31 cellular contexts compared by ENCODE assay signal in genomic region chr17:35557353-35557752, GRCh38. TPM values are rescaled to one million over a fixed set of nuclear protein-coding genes. Genes with fewer than 3 reads are reported as not detected.
DNase-seq lines count a peak whose midpoint lies in the region; ATAC-seq, FAIRE-seq and TF ChIP-seq lines count a peak whose summit lies in the region.
"Had no signal": no experiment of that assay in that cellular context is flagged by ENCODE, and none has a peak within 500 bp of the region (broad histone marks: within the 10 kb centered on the region; RNA-seq: fewer than 3 reads in every experiment).

No MANE protein-coding gene starts in this region.

- no peaks in the 10 kb centered on the region for H4K20me1 ChIP-seq in K562 (replicated peaks; ENCODE audit: control insufficient read depth, insufficient read depth, low read length)
- H4K20me1 ChIP-seq: BLaER1 had no signal

- no peak overlapping the region for H3K27ac ChIP-seq in A549
- no peak overlapping the region for H3K27ac ChIP-seq in K562 (ENCODE audit: extremely low read depth, low read depth, low read length)
- H3K27ac ChIP-seq: 22Rv1, BLaER1 had no signal

- H3K4me1 ChIP-seq in A549 (no peaks in the 10 kb centered on the region), K562 (replicated peaks in 1 of 2; ENCODE audit: control insufficient read depth in 2 of 2, insufficient read depth in 2 of 2, low read length in 2 of 2) (peaks cover 5 to 27% of the 10 kb centered on the region in 2 experiments)
- H3K4me1 ChIP-seq: BE2C had no signal

- H3K27me3 ChIP-seq in K562 (ENCODE audit: control insufficient read depth in 2 of 2, insufficient read depth in 2 of 2, low read length in 2 of 2): no peaks in the 10 kb centered on the region
- H3K27me3 ChIP-seq: BLaER1 had no signal

- peak overlapping the region; percentile 4 to 30; a peak in 1 of 4 replicates for H3K9ac ChIP-seq in K562 (ENCODE audit: insufficient read depth in 1 of 2, low read depth in 2 of 2, low read length in 2 of 2)
- H3K9ac ChIP-seq: BLaER1 had no signal

- FAIRE-seq in A549 (lab: Jason Lieb, UNC) (no peak), K562 (lab: Jason Lieb, UNC) (peak; percentile 70)
- FAIRE-seq: GM12878, GM12892, GM18507 had no signal

- H3K4me2 ChIP-seq in A549 (no peak overlapping the region), K562 (ENCODE audit: insufficient read depth, low read length) (peak overlapping the region; percentile 62)
- H3K4me2 ChIP-seq: BLaER1 had no signal

- H3K4me1 Mint-ChIP-seq in activated CD8-positive, alpha-beta memory T cell treated with anti-CD3 and anti-CD28 coated beads, Interleukin-2, amount 10 ng/mL, durations not matched to agents 7 days and 5 days: peaks cover 6% of the 10 kb centered on the region
- H3K4me1 Mint-ChIP-seq: CD4-positive, alpha-beta memory T cell; CD4-positive, CD25-positive, alpha-beta regulatory T cell; CD8-positive, alpha-beta memory T cell had no signal

- no peaks in the 10 kb centered on the region for H3K9me1 ChIP-seq in K562 (ENCODE audit: control insufficient read depth, insufficient read depth, low read length)

- CTCF ChIA-PET in A549 (lab: Yijun Ruan, JAX): interaction anchor here (4.0 kb wide), 1 partner anchor 191 kb away, joined by 30 read pairs; no protein-coding TSS in a partner anchor
- CTCF ChIA-PET in K562 (lab: Yijun Ruan, JAX; ENCODE audit: low intra/inter-chr PET ratio): interaction anchor here (1.2 kb wide), 1 partner anchor 190 kb away, joined by 4 read pairs; no protein-coding TSS in a partner anchor
- CTCF ChIA-PET in activated CD8-positive, alpha-beta memory T cell treated with anti-CD3 and anti-CD28 coated beads, Interleukin-2, amount 10 ng/mL, durations not matched to agents 7 days and 5 days (lab: Charles Lee): interaction anchor here (0.6 kb wide), 1 partner anchor 13 kb away, joined by 4 read pairs; no protein-coding TSS in a partner anchor

- TF ChIP-seq CTCF in A549 (IDR thresholded peaks at IDR 0.05): no peak
- no peak for TF ChIP-seq CTCF in K562 (IDR thresholded peaks at IDR 0.05 in 2 of 3, conservative IDR thresholded peaks at IDR 0.05 in 1 of 3; ENCODE audit: insufficient read depth in 2 of 3, low read depth in 1 of 3, low read length in 3 of 3)
- TF ChIP-seq CTCF in lower leg skin (IDR thresholded peaks at IDR 0.05): no peak

- no peak for ATAC-seq in A549
- ATAC-seq in K562: no peak
- ATAC-seq in activated CD8-positive, alpha-beta memory T cell treated with anti-CD3 and anti-CD28 coated beads, Interleukin-2, amount 10 ng/mL, durations not matched to agents 7 days and 5 days: no peak
- ATAC-seq: GM12878 had no signal

- H3K4me3 ChIP-seq in A549: no peak overlapping the region
- no peak overlapping the region for H3K4me3 ChIP-seq in K562
- H3K4me3 ChIP-seq in lower leg skin (ENCODE audit: low read depth, poor library complexity, severe bottlenecking): no peak overlapping the region
- H3K4me3 ChIP-seq: BLaER1, GM12878 had no signal

- H3K36me3 Mint-ChIP-seq in activated CD8-positive, alpha-beta memory T cell treated with anti-CD3 and anti-CD28 coated beads, Interleukin-2, amount 10 ng/mL, durations not matched to agents 7 days and 5 days: no peaks in the 10 kb centered on the region
- H3K36me3 Mint-ChIP-seq: CD14-positive monocyte; CD4-positive, alpha-beta memory T cell; CD4-positive, CD25-positive, alpha-beta regulatory T cell had no signal

- TF ChIP-seq RAD21 in A549 (conservative IDR thresholded peaks at IDR 0.05 in 1 of 2, IDR thresholded peaks at IDR 0.05 in 1 of 2) (no peak), K562 (CRISPR knock-in tag; conservative IDR thresholded peaks at IDR 0.05 in 1 of 2, IDR thresholded peaks at IDR 0.05 in 1 of 2) (no peak)

- no peaks in the 10 kb centered on the region for H3K9me3 Mint-ChIP-seq in activated CD8-positive, alpha-beta memory T cell treated with anti-CD3 and anti-CD28 coated beads, Interleukin-2, amount 10 ng/mL, durations not matched to agents 7 days and 5 days (ENCODE audit: low read depth)
- H3K9me3 Mint-ChIP-seq: CD14-positive monocyte; CD4-positive, alpha-beta memory T cell; CD8-positive, alpha-beta memory T cell had no signal

- H3K9me3 ChIP-seq in A549 (no peaks in the 10 kb centered on the region), K562 (replicated peaks; ENCODE audit: control insufficient read depth, insufficient read depth, low read depth, low read length) (no peaks in the 10 kb centered on the region)
- H3K9me3 ChIP-seq: BE2C, BLaER1 had no signal

- no peak for TF ChIP-seq EP300 in A549 (IDR thresholded peaks at IDR 0.05)
- TF ChIP-seq EP300 in K562 (IDR thresholded peaks at IDR 0.05; ENCODE audit: low read length): no peak

- POLR2A ChIA-PET in A549 (lab: Yijun Ruan, JAX) (interaction anchor here (1.5 kb wide), 1 partner anchor 11 kb away, joined by 5 read pairs; no protein-coding TSS in a partner anchor), K562 (lab: Yijun Ruan, JAX) (interaction anchor here (0.8 to 1.1 kb wide), 2 partner anchors 34 to 46 kb away, joined by 3 to 5 read pairs; no protein-coding TSS in a partner anchor)

- no peak overlapping the region for H3K4me3 Mint-ChIP-seq in activated CD8-positive, alpha-beta memory T cell treated with anti-CD3 and anti-CD28 coated beads, Interleukin-2, amount 10 ng/mL, durations not matched to agents 7 days and 5 days
- H3K4me3 Mint-ChIP-seq: CD14-positive monocyte; CD4-positive, alpha-beta memory T cell; CD4-positive, CD25-positive, alpha-beta regulatory T cell; CD8-positive, alpha-beta memory T cell had no signal

- no peak overlapping the region for H2AFZ ChIP-seq in K562 (ENCODE audit: low read depth, low read length)

- in situ Hi-C loops in K562 (cut with MboI): loop anchor here (5.0 kb wide), 1 partner anchor 190 kb away; no protein-coding TSS in a partner anchor

- no TSS peak for BruUV-seq in K562 (replicated peaks; lab: Mats Ljungman, UMichigan)

- H3K36me3 ChIP-seq in K562 (ENCODE audit: control insufficient read depth, insufficient read depth, low read length): no peaks in the 10 kb centered on the region; the same call in 1 of the 3 replicates
- H3K36me3 ChIP-seq: BE2C, BLaER1 had no signal

- 64% methylated on average over 3 of the region's 3 CpGs for whole genome bisulfite sequencing in A549 (ENCODE audit: missing lambda C conversion rate)
- WGBS in K562 (ENCODE audit: insufficient coverage, low coverage, missing lambda C conversion rate): 51% methylated on average over 3 of the region's 3 CpGs
- WGBS in lower leg skin, 2 donors: 61 to 81% methylated on average over 3 of the region's 3 CpGs

- DNase-seq in A549 (ENCODE audit: low read depth in 1 of 2, low spot score in 1 of 2): no peak
- no peak for DNase-seq in K562 (ENCODE audit: extremely low read depth in 1 of 4, low spot score in 3 of 4)
- peak; percentile 20 for DNase-seq in islet precursor cell
- no peak for DNase-seq in GM19240 (ENCODE audit: insufficient read length, low spot score)
- DNase-seq in lower leg skin (ENCODE audit: low spot score in 2 of 2): no peak
- DNase-seq in activated CD8-positive, alpha-beta memory T cell treated with anti-CD3 and anti-CD28 coated beads, Interleukin-2, amount 10 ng/mL, durations not matched to agents 7 days and 5 days: no peak
- DNase-seq: ACHN; BE2C; C1 segment of cervical spinal cord; CD4-positive, alpha-beta memory T cell; CD4-positive, CD25-positive, alpha-beta regulatory T cell; CD8-positive, alpha-beta memory T cell; COR-L47; DMS 273 treated with DMSO at 0.1 percent for 48 hours; DMS153; DMS53; DMS79; DND-41; EL; GDM1 had no signal

- H3K79me2 ChIP-seq in K562 (ENCODE audit: control insufficient read depth, insufficient read depth, low read length): peaks cover 4% of the 10 kb centered on the region; the same call in 1 of the 3 replicates

- intact Hi-C loops in K562 (cut with micrococcal nuclease) (loop anchor here (2.0 to 5.0 kb wide), 2 partner anchors 175 to 189 kb away; partner anchors contain the start of gene RASL10B), lower leg skin (cut with DNase I; ENCODE audit: low total_unique reads) (no loop called here)

- H3K27ac Mint-ChIP-seq in activated CD8-positive, alpha-beta memory T cell treated with anti-CD3 and anti-CD28 coated beads, Interleukin-2, amount 10 ng/mL, durations not matched to agents 7 days and 5 days: no peak overlapping the region
- H3K27ac Mint-ChIP-seq: CD4-positive, alpha-beta memory T cell; CD8-positive, alpha-beta memory T cell had no signal

- no peak for TF ChIP-seq POLR2A in A549 (IDR thresholded peaks at IDR 0.05; ENCODE audit: low read length)
- TF ChIP-seq POLR2A in K562 (conservative IDR thresholded peaks at IDR 0.05): no peak
- no peak for TF ChIP-seq POLR2A in lower leg skin (IDR thresholded peaks at IDR 0.05)

- peaks cover 26% of the 10 kb centered on the region for H3K27me3 Mint-ChIP-seq in activated CD8-positive, alpha-beta memory T cell treated with anti-CD3 and anti-CD28 coated beads, Interleukin-2, amount 10 ng/mL, durations not matched to agents 7 days and 5 days

RNA-seq across cellular contexts. Expression of gene SLFN14, which starts 3.3 kb away (rescaled TPM):
- polyA plus RNA-seq in A549 (2011; rRNA removed) (not detected in 2 replicates), A549 (2017; fragmentation: RNase III; extraction: RNeasy Plus Mini Kit Qiagen cat#74134 plus additional on column Dnase treatment) (not detected in 3 replicates), K562 (2011; rRNA removed) (1.2 and 3.9 TPM in 2 replicates), K562 (2014; fragmentation: Illumina TruSeq; extraction: Trizol) (3.3 and 3.8 TPM in 2 replicates), K562 (2014; fragmentation: Nextera tagmentation; extraction: Ambion mirVana) (1 to 10 TPM; 1.6 to 3.1 TPM), K562 (2014; rRNA removed) (2.6 and 3.1 TPM in 2 replicates)
- polyA plus RNA-seq in A549 (2012; cell fraction: cytosol; rRNA removed): not detected in 2 replicates
- not detected in 2 replicates for polyA plus RNA-seq in A549 (2012; cell fraction: nucleus; rRNA removed)
- polyA minus RNA-seq in A549 (2011; rRNA and poly(A)+ RNA removed): not detected in 2 replicates
- 4.3 and 10.9 TPM in 2 replicates for total RNA-seq in K562 (2011; cell fraction: chromatin; rRNA removed; ENCODE audit: low replicate concordance)
- total RNA-seq in K562 (2011; cell fraction: nucleolus; rRNA removed): 2.5 and 3.9 TPM in 2 replicates
- total RNA-seq in K562 (2011; cell fraction: nucleoplasm; rRNA removed): 3.5 and 4.9 TPM in 2 replicates
- total RNA-seq in K562 (2014; rRNA removed) (2.7 and 3.0 TPM in 2 replicates), K562 (2014; rRNA removed; fragmentation: Illumina TruSeq; extraction: Trizol) (4.0 and 5.1 TPM in 2 replicates), K562 (2015; rRNA removed; fragmentation: Illumina TruSeq; extraction: Trizol) (1.3 and 1.7 TPM in 2 replicates), K562 (2021) (3.2 and 4.3 TPM in 2 replicates), lower leg skin (not detected)
- polyA plus RNA-seq in K562 (2011; cell fraction: cytosol; rRNA removed): 0.65 and 1.0 TPM in 2 replicates
- polyA plus RNA-seq in K562 (2011; cell fraction: nucleus; rRNA removed): 0.76 and 2.0 TPM in 2 replicates
- 0.89 and 1.3 TPM in 2 replicates for polyA plus RNA-seq in K562 (2012)
- 2.1 and 5.7 TPM in 2 replicates for polyA minus RNA-seq in K562 (2011; rRNA and poly(A)+ RNA removed)
- 0.46 and 2.2 TPM in 2 replicates for polyA minus RNA-seq in K562 (2011; cell fraction: cytosol; rRNA and poly(A)+ RNA removed)
- 1.4 and 1.9 TPM in 2 replicates for polyA minus RNA-seq in K562 (2011; cell fraction: nucleus; rRNA and poly(A)+ RNA removed)
- total RNA-seq in activated CD8-positive, alpha-beta memory T cell treated with anti-CD3 and anti-CD28 coated beads, Interleukin-2, amount 10 ng/mL, durations not matched to agents 7 days and 5 days: under 1 TPM in 1 of 2 experiments, not detected in 1; 0.07 TPM
- total RNA-seq: A172; A673; CD4-positive, alpha-beta memory T cell; Daoy; G401 had no signal
- polyA plus RNA-seq: AG04450 had no signal

RNA-seq across cellular contexts. Expression of gene SLFN12L, which starts 19.9 kb away (rescaled TPM):
- polyA plus RNA-seq in A549 (2011; rRNA removed): not detected in 2 replicates
- polyA plus RNA-seq in A549 (2012; cell fraction: cytosol; rRNA removed): not detected in 2 replicates
- polyA plus RNA-seq in A549 (2012; cell fraction: nucleus; rRNA removed): not detected in 2 replicates
- not detected in 3 replicates for polyA plus RNA-seq in A549 (2017; fragmentation: RNase III; extraction: RNeasy Plus Mini Kit Qiagen cat#74134 plus additional on column Dnase treatment)
- polyA minus RNA-seq in A549 (2011; rRNA and poly(A)+ RNA removed): 0.10 TPM in 1 of 2 replicates, not detected in the other
- total RNA-seq in K562 (2011; cell fraction: chromatin; rRNA removed; ENCODE audit: low replicate concordance): 0.16 and 0.40 TPM in 2 replicates
- total RNA-seq in K562 (2011; cell fraction: nucleolus; rRNA removed): not detected in 2 replicates
- total RNA-seq in K562 (2011; cell fraction: nucleoplasm; rRNA removed): 0.37 TPM in 1 of 2 replicates, not detected in the other
- 0.04 TPM in 1 of 2 replicates, not detected in the other for total RNA-seq in K562 (2014; rRNA removed)
- total RNA-seq in K562 (2014; rRNA removed; fragmentation: Illumina TruSeq; extraction: Trizol): 0.07 TPM in 1 of 2 replicates, not detected in the other
- total RNA-seq in K562 (2015; rRNA removed; fragmentation: Illumina TruSeq; extraction: Trizol): 0.18 and 0.26 TPM in 2 replicates
- 0.09 and 0.31 TPM in 2 replicates for total RNA-seq in K562 (2021)
- polyA plus RNA-seq in K562 (2011; rRNA removed): 0.04 TPM in 1 of 2 replicates, not detected in the other
- polyA plus RNA-seq in K562 (2011; cell fraction: cytosol; rRNA removed): not detected in 2 replicates
- polyA plus RNA-seq in K562 (2011; cell fraction: nucleus; rRNA removed): 0.04 TPM in 1 of 2 replicates, not detected in the other
- polyA plus RNA-seq in K562 (2012): 0.05 and 0.58 TPM in 2 replicates
- polyA plus RNA-seq in K562 (2014; fragmentation: Illumina TruSeq; extraction: Trizol): 0.09 TPM in 1 of 2 replicates, not detected in the other
- under 1 TPM in 1 of 2 experiments, not detected in 1; 0.04 TPM for polyA plus RNA-seq in K562 (2014; fragmentation: Nextera tagmentation; extraction: Ambion mirVana)
- polyA plus RNA-seq in K562 (2014; rRNA removed): 0.05 TPM in 1 of 2 replicates, not detected in the other
- polyA minus RNA-seq in K562 (2011; rRNA and poly(A)+ RNA removed): 0.09 TPM in 1 of 2 replicates, not detected in the other
- polyA minus RNA-seq in K562 (2011; cell fraction: cytosol; rRNA and poly(A)+ RNA removed): not detected in 2 replicates
- 0.27 TPM in 1 of 2 replicates, not detected in the other for polyA minus RNA-seq in K562 (2011; cell fraction: nucleus; rRNA and poly(A)+ RNA removed)
- total RNA-seq in lower leg skin: under 1 TPM; 0.12 to 0.80 (median 0.46) TPM
- total RNA-seq in activated CD8-positive, alpha-beta memory T cell treated with anti-CD3 and anti-CD28 coated beads, Interleukin-2, amount 10 ng/mL, durations not matched to agents 7 days and 5 days: 100 to 1,000 TPM in 1 of 2 experiments, 10 to 100 TPM in 1; 95.4 to 197 TPM
- total RNA-seq: A172, G401 had no signal

RNA-seq across cellular contexts. Expression of gene PEX12, which starts 21.0 kb away (rescaled TPM):
- 11.2 and 15.0 TPM in 2 replicates for polyA plus RNA-seq in A549 (2011; rRNA removed)
- 2.6 and 2.9 TPM in 2 replicates for polyA plus RNA-seq in A549 (2012; cell fraction: cytosol; rRNA removed)
- 2.6 and 2.7 TPM in 2 replicates for polyA plus RNA-seq in A549 (2012; cell fraction: nucleus; rRNA removed)
- polyA plus RNA-seq in A549 (2017; fragmentation: RNase III; extraction: RNeasy Plus Mini Kit Qiagen cat#74134 plus additional on column Dnase treatment): 4.3 to 4.7 TPM (median 4.6 TPM) in 3 replicates
- polyA minus RNA-seq in A549 (2011; rRNA and poly(A)+ RNA removed): 10.3 and 10.9 TPM in 2 replicates
- total RNA-seq in K562 (2011; cell fraction: chromatin; rRNA removed; ENCODE audit: low replicate concordance): 7.7 and 10.2 TPM in 2 replicates
- 9.2 and 9.3 TPM in 2 replicates for total RNA-seq in K562 (2011; cell fraction: nucleolus; rRNA removed)
- 10.9 and 12.7 TPM in 2 replicates for total RNA-seq in K562 (2011; cell fraction: nucleoplasm; rRNA removed)
- 4.6 and 5.6 TPM in 2 replicates for total RNA-seq in K562 (2014; rRNA removed)
- 6.4 and 6.8 TPM in 2 replicates for total RNA-seq in K562 (2014; rRNA removed; fragmentation: Illumina TruSeq; extraction: Trizol)
- 5.8 and 6.4 TPM in 2 replicates for total RNA-seq in K562 (2015; rRNA removed; fragmentation: Illumina TruSeq; extraction: Trizol)
- 5.5 and 6.1 TPM in 2 replicates for total RNA-seq in K562 (2021)
- 9.9 and 12.4 TPM in 2 replicates for polyA plus RNA-seq in K562 (2011; rRNA removed)
- 11.1 and 11.7 TPM in 2 replicates for polyA plus RNA-seq in K562 (2011; cell fraction: cytosol; rRNA removed)
- polyA plus RNA-seq in K562 (2011; cell fraction: nucleus; rRNA removed): 6.9 and 8.3 TPM in 2 replicates
- polyA plus RNA-seq in K562 (2012): 7.8 TPM in 2 replicates
- 7.9 and 8.4 TPM in 2 replicates for polyA plus RNA-seq in K562 (2014; fragmentation: Illumina TruSeq; extraction: Trizol)
- polyA plus RNA-seq in K562 (2014; fragmentation: Nextera tagmentation; extraction: Ambion mirVana): 1 to 10 TPM; 4.0 to 6.7 TPM
- polyA plus RNA-seq in K562 (2014; rRNA removed): 4.5 and 4.9 TPM in 2 replicates
- polyA minus RNA-seq in K562 (2011; rRNA and poly(A)+ RNA removed): 9.1 and 13.3 TPM in 2 replicates
- 4.2 and 5.0 TPM in 2 replicates for polyA minus RNA-seq in K562 (2011; cell fraction: cytosol; rRNA and poly(A)+ RNA removed)
- polyA minus RNA-seq in K562 (2011; cell fraction: nucleus; rRNA and poly(A)+ RNA removed): 4.8 and 7.3 TPM in 2 replicates
- total RNA-seq in lower leg skin: 1 to 10 TPM; 6.1 to 9.0 (median 6.7) TPM
- total RNA-seq in activated CD8-positive, alpha-beta memory T cell treated with anti-CD3 and anti-CD28 coated beads, Interleukin-2, amount 10 ng/mL, durations not matched to agents 7 days and 5 days: 1 to 10 TPM; 3.9 to 4.6 TPM

RNA-seq across cellular contexts. Expression of gene AP2B1, which starts 29.8 kb away (rescaled TPM):
- polyA plus RNA-seq in A549 (2011; rRNA removed): 278 and 309 TPM in 2 replicates
- polyA plus RNA-seq in A549 (2012; cell fraction: cytosol; rRNA removed): 83.4 and 99.0 TPM in 2 replicates
- polyA plus RNA-seq in A549 (2012; cell fraction: nucleus; rRNA removed): 76.2 and 97.3 TPM in 2 replicates
- polyA plus RNA-seq in A549 (2017; fragmentation: RNase III; extraction: RNeasy Plus Mini Kit Qiagen cat#74134 plus additional on column Dnase treatment): 110 to 139 TPM (median 114 TPM) in 3 replicates
- 339 and 362 TPM in 2 replicates for polyA minus RNA-seq in A549 (2011; rRNA and poly(A)+ RNA removed)
- 150 and 264 TPM in 2 replicates for total RNA-seq in K562 (2011; cell fraction: chromatin; rRNA removed; ENCODE audit: low replicate concordance)
- total RNA-seq in K562 (2011; cell fraction: nucleolus; rRNA removed): 100 and 121 TPM in 2 replicates
- 133 and 166 TPM in 2 replicates for total RNA-seq in K562 (2011; cell fraction: nucleoplasm; rRNA removed)
- total RNA-seq in K562 (2014; rRNA removed): 90.5 and 115 TPM in 2 replicates
- total RNA-seq in K562 (2014; rRNA removed; fragmentation: Illumina TruSeq; extraction: Trizol): 114 and 135 TPM in 2 replicates
- 82.0 and 85.9 TPM in 2 replicates for total RNA-seq in K562 (2015; rRNA removed; fragmentation: Illumina TruSeq; extraction: Trizol)
- 221 and 245 TPM in 2 replicates for total RNA-seq in K562 (2021)
- 154 and 287 TPM in 2 replicates for polyA plus RNA-seq in K562 (2011; rRNA removed)
- 122 and 145 TPM in 2 replicates for polyA plus RNA-seq in K562 (2011; cell fraction: cytosol; rRNA removed)
- 151 and 159 TPM in 2 replicates for polyA plus RNA-seq in K562 (2011; cell fraction: nucleus; rRNA removed)
- 152 and 157 TPM in 2 replicates for polyA plus RNA-seq in K562 (2012)
- polyA plus RNA-seq in K562 (2014; fragmentation: Illumina TruSeq; extraction: Trizol): 191 and 204 TPM in 2 replicates
- polyA plus RNA-seq in K562 (2014; fragmentation: Nextera tagmentation; extraction: Ambion mirVana): 10 to 100 TPM; 60.1 to 63.6 TPM
- polyA plus RNA-seq in K562 (2014; rRNA removed): 105 and 126 TPM in 2 replicates
- 244 and 452 TPM in 2 replicates for polyA minus RNA-seq in K562 (2011; rRNA and poly(A)+ RNA removed)
- 95.2 and 196 TPM in 2 replicates for polyA minus RNA-seq in K562 (2011; cell fraction: cytosol; rRNA and poly(A)+ RNA removed)
- 73.0 and 81.9 TPM in 2 replicates for polyA minus RNA-seq in K562 (2011; cell fraction: nucleus; rRNA and poly(A)+ RNA removed)
- total RNA-seq in lower leg skin: 100 to 1,000 TPM in 1 of 4 donors, 10 to 100 TPM in 3; 35.6 to 217 (median 39.7) TPM
- total RNA-seq in activated CD8-positive, alpha-beta memory T cell treated with anti-CD3 and anti-CD28 coated beads, Interleukin-2, amount 10 ng/mL, durations not matched to agents 7 days and 5 days: 100 to 1,000 TPM; 166 to 184 TPM

Comparison
In these comparisons a context has a peak if more than half of its experiments do, and no peak if none do; other contexts are left out.
1. RNA of gene SLFN12L, which starts 19.9 kb away (total RNA-seq): 95.4 to 197 TPM in activated CD8-positive, alpha-beta memory T cell treated with anti-CD3 and anti-CD28 coated beads, Interleukin-2, amount 10 ng/mL, durations not matched to agents 7 days and 5 days; 0.12 to 0.80 TPM in lower leg skin and 0.04 to 0.40 TPM in K562; every median in the first group is over 10 times any median in the second.
2. Of the 35 proteins assayed by ChIP-seq in both K562 and A549: peak only in K562: none; only in A549: none; in both: MAFK; in neither: 34.